In the genomic region with DNA sequence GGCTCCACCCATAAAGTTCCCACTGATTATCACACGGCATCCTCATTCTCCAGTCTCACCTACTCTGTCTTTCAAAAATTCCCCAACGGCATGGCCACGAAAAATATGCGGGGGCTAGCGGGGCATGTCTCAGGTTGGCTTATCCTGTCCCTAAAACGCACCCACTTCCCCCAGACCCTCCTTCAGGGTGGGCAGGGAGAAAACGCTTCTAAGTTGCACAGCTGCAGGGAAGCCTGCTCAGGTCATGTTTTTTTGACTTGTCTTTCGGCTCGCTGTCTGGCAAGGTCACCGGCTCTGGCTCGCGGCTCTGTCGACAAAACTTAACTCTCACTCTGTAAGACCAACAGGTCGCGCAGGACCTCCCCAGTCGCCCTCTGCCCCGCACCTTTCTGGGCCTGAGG, we compare ENCODE assay signal across 8 cellular contexts. TPM values are rescaled to one million over a fixed set of nuclear protein-coding genes. Genes with fewer than 3 reads are reported as not detected.
DNase-seq lines count a peak whose midpoint lies in the region; ATAC-seq and TF ChIP-seq lines count a peak whose summit lies in the region.

No MANE protein-coding gene starts in this region.

- TF ChIP-seq CTCF in liver (IDR thresholded peaks at IDR 0.05; ENCODE audit: low read depth, low read length, missing input control): no peak

- peaks cover 0 to 40% (median 20%) of the 10 kb centered on the region in 4 donors for H3K4me1 ChIP-seq in liver (ENCODE audit: control insufficient read depth in 4 of 4, insufficient read depth in 4 of 4, low read length in 3 of 4)
- H3K4me1 ChIP-seq in urinary bladder (ENCODE audit: insufficient read depth): no peaks in the 10 kb centered on the region

- no peaks in the 10 kb centered on the region for H3K36me3 ChIP-seq in liver (ENCODE audit: control insufficient read depth in 4 of 4, insufficient read depth in 3 of 4, low read depth in 1 of 4, low read length in 3 of 4)
- no peaks in the 10 kb centered on the region for H3K36me3 ChIP-seq in urinary bladder (ENCODE audit: insufficient read depth)

- no peaks in the 10 kb centered on the region for H3K9me3 ChIP-seq in liver (ENCODE audit: control insufficient read depth in 4 of 4, low read length in 3 of 4)

- 3% methylated on average over 17 of the region's 17 CpGs for WGBS in liver
- 2% methylated on average over 17 of the region's 17 CpGs for WGBS in urinary bladder

- H3K4me3 ChIP-seq in liver (ENCODE audit: low read depth in 1 of 3, low read length in 3 of 3): peak overlapping the region; percentile 82 to 93 (median 88)
- peak overlapping the region; percentile 74 for H3K4me3 ChIP-seq in urinary bladder (ENCODE audit: low read depth, low read length)

- H3K27ac ChIP-seq in liver (ENCODE audit: low read depth in 1 of 2, low read length in 2 of 2): peak overlapping the region; percentile 70 to 92
- peak overlapping the region; percentile 79 for H3K27ac ChIP-seq in urinary bladder (ENCODE audit: low read depth)

- no peaks in the 10 kb centered on the region for H3K27me3 ChIP-seq in liver (ENCODE audit: control insufficient read depth in 4 of 4, insufficient read depth in 4 of 4, low read length in 3 of 4)

- ATAC-seq in HG03159 (IDR thresholded peaks at IDR 0.05; ENCODE audit: unreplicated experiment): peak; percentile 4

- peaks cover 53% of the 10 kb centered on the region for H3K36me3 Mint-ChIP-seq in activated naive CD8-positive, alpha-beta T cell treated with anti-CD3 and anti-CD28 coated beads for 36 hours

- H3K9ac ChIP-seq in liver (ENCODE audit: low read depth in 1 of 2, low read length in 2 of 2): peak overlapping the region; percentile 4 to 93

- H3K9me3 Mint-ChIP-seq in activated naive CD8-positive, alpha-beta T cell treated with anti-CD3 and anti-CD28 coated beads for 36 hours: no peaks in the 10 kb centered on the region

- DNase-seq in activated T-cell treated with anti-CD3 and anti-CD28 coated beads for 24 hours (ENCODE audit: low read depth) (peak; percentile 37), activated T-cell treated with anti-CD3 and anti-CD28 coated beads for 4 hours (no peak), Kasumi-1 (lab: John Stamatoyannopoulos, UW) (no peak), germinal center (ENCODE audit: low spot score) (no peak)
- DNase-seq in activated naive CD8-positive, alpha-beta T cell treated with anti-CD3 and anti-CD28 coated beads for 36 hours: no peak

- peaks cover 8% of the 10 kb centered on the region for H3K27me3 Mint-ChIP-seq in activated naive CD8-positive, alpha-beta T cell treated with anti-CD3 and anti-CD28 coated beads for 36 hours

- peak overlapping the region; percentile 87 for H3K4me3 Mint-ChIP-seq in activated naive CD8-positive, alpha-beta T cell treated with anti-CD3 and anti-CD28 coated beads for 36 hours

- H3K4me1 Mint-ChIP-seq in activated naive CD8-positive, alpha-beta T cell treated with anti-CD3 and anti-CD28 coated beads for 36 hours: peaks cover 46% of the 10 kb centered on the region

- TF ChIP-seq RAD21 in liver (IDR thresholded peaks at IDR 0.05): no peak

- H3K27ac Mint-ChIP-seq in activated naive CD8-positive, alpha-beta T cell treated with anti-CD3 and anti-CD28 coated beads for 36 hours: peak overlapping the region; percentile 89

TF ChIP-seq in liver, 16 proteins besides CTCF, POLR2A, EP300 and RAD21:
- TF ChIP-seq REST (IDR thresholded peaks at IDR 0.05) (no peak), YY1 (IDR thresholded peaks at IDR 0.05) (peak; percentile 20)
TF ChIP-seq in liver: peak in this region for 1.

RNA-seq across cellular contexts. Expression of gene CDK6, which starts 3.8 kb away (rescaled TPM):
- 100 to 1,000 TPM; 103 to 106 TPM for total RNA-seq in activated naive CD8-positive, alpha-beta T cell treated with anti-CD3 and anti-CD28 coated beads for 36 hours
- total RNA-seq in liver (10 to 100 TPM; 17.7 to 35.0 TPM), urinary bladder (120 TPM)
- polyA plus RNA-seq in liver (1 to 10 TPM; 3.3 to 6.2 TPM), urinary bladder (5.0 TPM)
